ENCODE assay signal across 1 cellular context in genomic region chr20:3820901-3821727, GRCh38.
TF ChIP-seq lines count a peak whose summit lies in the region.

No MANE protein-coding gene starts in this region.

TF ChIP-seq in H1, 55 proteins besides CTCF, POLR2A, EP300 and RAD21:
- TF ChIP-seq SIRT6 (IDR thresholded peaks at IDR 0.05; ENCODE audit: low read length) (no peak), SP4 (IDR thresholded peaks at IDR 0.05; ENCODE audit: low read length) (no peak), GTF2F1 (IDR thresholded peaks at IDR 0.05; ENCODE audit: borderline replicate concordance, low read depth, low read length) (no peak), POLR2AphosphoS5 (IDR thresholded peaks at IDR 0.05; ENCODE audit: low read depth, low read length) (no peak), TBP (IDR thresholded peaks at IDR 0.05; ENCODE audit: low read depth, low read length) (no peak), CEBPB (IDR thresholded peaks at IDR 0.05; ENCODE audit: low read depth, low read length) (no peak), CBX5 (IDR thresholded peaks at IDR 0.05; ENCODE audit: low read depth, low read length) (no peak), SP2 (IDR thresholded peaks at IDR 0.05; ENCODE audit: low read length) (no peak), MAFK (IDR thresholded peaks at IDR 0.05; ENCODE audit: low read depth, low read length) (no peak)
TF ChIP-seq in H1: peak in this region for 0.
